In genomic region chr11:67465190-67465522, GRCh38 we compare ENCODE assay signal across 9 cellular contexts. TPM values are rescaled to one million over a fixed set of nuclear protein-coding genes. Genes with fewer than 3 reads are reported as not detected.
DNase-seq lines count a peak whose midpoint lies in the region; ATAC-seq and TF ChIP-seq lines count a peak whose summit lies in the region.
"Had no signal": no experiment of that assay in that cellular context is flagged by ENCODE, and none has a peak within 500 bp of the region (broad histone marks: within the 10 kb centered on the region; RNA-seq: fewer than 3 reads in every experiment).

No MANE protein-coding gene starts in this region.

- no peaks in the 10 kb centered on the region for H3K9me3 Mint-ChIP-seq in activated CD8-positive, alpha-beta T cell treated with anti-CD3 and anti-CD28 coated beads for 36 hours
- H3K9me3 Mint-ChIP-seq in stimulated activated effector memory CD8-positive, alpha-beta T cell treated with anti-CD3 and anti-CD28 coated beads, Interleukin-12 subunit alpha, Interleukin-12 subunit beta, amount 100 ng/mL, for 72 hours: no peaks in the 10 kb centered on the region

- H3K27ac ChIP-seq in HL-60 (replicated peaks): peak overlapping the region; percentile 84
- H3K27ac ChIP-seq in iPS DF 6.9 (ENCODE audit: low read length): no peak overlapping the region

- ATAC-seq in activated CD8-positive, alpha-beta T cell treated with anti-CD3 and anti-CD28 coated beads for 36 hours: no peak
- ATAC-seq in stimulated activated effector memory CD8-positive, alpha-beta T cell treated with anti-CD3 and anti-CD28 coated beads, Interleukin-12 subunit alpha, Interleukin-12 subunit beta, amount 100 ng/mL, for 72 hours: no peak

- intact Hi-C loops in activated CD8-positive, alpha-beta T cell treated with anti-CD3 and anti-CD28 coated beads for 36 hours (cut with micrococcal nuclease): no loop called here

- peaks cover 34% of the 10 kb centered on the region for H3K4me1 Mint-ChIP-seq in activated CD8-positive, alpha-beta T cell treated with anti-CD3 and anti-CD28 coated beads for 36 hours (ENCODE audit: low read depth)
- peaks cover 36% of the 10 kb centered on the region for H3K4me1 Mint-ChIP-seq in stimulated activated effector memory CD8-positive, alpha-beta T cell treated with anti-CD3 and anti-CD28 coated beads, Interleukin-12 subunit alpha, Interleukin-12 subunit beta, amount 100 ng/mL, for 72 hours

- no peaks in the 10 kb centered on the region for H3K36me3 ChIP-seq in iPS DF 6.9 (ENCODE audit: control insufficient read depth, insufficient read depth, low read length)
- no peaks in the 10 kb centered on the region for H3K36me3 ChIP-seq in MG63

- peaks cover 11% of the 10 kb centered on the region for H3K36me3 Mint-ChIP-seq in activated CD8-positive, alpha-beta T cell treated with anti-CD3 and anti-CD28 coated beads for 36 hours (ENCODE audit: low read depth)
- peaks cover 10% of the 10 kb centered on the region for H3K36me3 Mint-ChIP-seq in stimulated activated effector memory CD8-positive, alpha-beta T cell treated with anti-CD3 and anti-CD28 coated beads, Interleukin-12 subunit alpha, Interleukin-12 subunit beta, amount 100 ng/mL, for 72 hours

- H3K27me3 ChIP-seq in HL-60 (ENCODE audit: insufficient read depth, poor library complexity, severe bottlenecking) (no peaks in the 10 kb centered on the region), iPS DF 6.9 (ENCODE audit: control insufficient read depth, insufficient read depth, low read length) (no peaks in the 10 kb centered on the region), MG63 (no peaks in the 10 kb centered on the region)

- peak overlapping the region; percentile 88 for H3K4me3 Mint-ChIP-seq in activated CD8-positive, alpha-beta T cell treated with anti-CD3 and anti-CD28 coated beads for 36 hours
- H3K4me3 Mint-ChIP-seq in stimulated activated effector memory CD8-positive, alpha-beta T cell treated with anti-CD3 and anti-CD28 coated beads, Interleukin-12 subunit alpha, Interleukin-12 subunit beta, amount 100 ng/mL, for 72 hours: peak overlapping the region; percentile 84

- H3K9me3 ChIP-seq in iPS DF 6.9 (ENCODE audit: control insufficient read depth, insufficient read depth, low read length): no peaks in the 10 kb centered on the region
- H3K9me3 ChIP-seq in MG63: no peaks in the 10 kb centered on the region

- peak overlapping the region; percentile 93 for H3K27ac Mint-ChIP-seq in activated CD8-positive, alpha-beta T cell treated with anti-CD3 and anti-CD28 coated beads for 36 hours
- H3K27ac Mint-ChIP-seq in stimulated activated effector memory CD8-positive, alpha-beta T cell treated with anti-CD3 and anti-CD28 coated beads, Interleukin-12 subunit alpha, Interleukin-12 subunit beta, amount 100 ng/mL, for 72 hours: peak overlapping the region; percentile 94

- H3K27me3 Mint-ChIP-seq in activated CD8-positive, alpha-beta T cell treated with anti-CD3 and anti-CD28 coated beads for 36 hours: no peaks in the 10 kb centered on the region

- WGBS in iPS DF 6.9 (ENCODE audit: insufficient coverage, insufficient read length): no CpG with 5 or more reads among the region's 3 CpGs

- H3K4me3 ChIP-seq in HL-60 (replicated peaks; ENCODE audit: insufficient read depth, low read length) (peak overlapping the region; percentile 89), iPS DF 6.9 (ENCODE audit: low read length) (peak overlapping the region; percentile 90; the same call in 1 of the 2 replicates), MG63 (no peak overlapping the region)

- DNase-seq in HL-60 (ENCODE audit: low read depth in 1 of 2, low spot score in 1 of 2): no peak
- no peak for DNase-seq in activated CD8-positive, alpha-beta T cell treated with anti-CD3 and anti-CD28 coated beads for 36 hours
- DNase-seq in iPS DF 6.9 (ENCODE audit: low read depth, low spot score): no peak
- DNase-seq in stimulated activated effector memory CD8-positive, alpha-beta T cell treated with anti-CD3 and anti-CD28 coated beads, Interleukin-12 subunit alpha, Interleukin-12 subunit beta, amount 100 ng/mL, for 72 hours (ENCODE audit: low spot score in 2 of 2): no peak
- no peak for DNase-seq in stimulated activated CD4-positive, alpha-beta T cell treated with anti-CD3 and anti-CD28 coated beads, Interleukin-12 subunit alpha, Interleukin-12 subunit beta, amount 100 ng/mL, for 4 hours
- no peak for DNase-seq in MG63
- DNase-seq in AG08395 (ENCODE audit: low spot score): no peak

- POLR2A ChIA-PET in activated CD8-positive, alpha-beta T cell treated with anti-CD3 and anti-CD28 coated beads for 36 hours (lab: Charles Lee): interaction anchor here (0.7 to 7.2 kb wide), 15 partner anchors 12 to 120 kb away, joined by 3 to 83 read pairs (median 4); partner anchors contain the start of genes AIP, PPP1CA, PTPRCAP and RAD9A

- no peak for TF ChIP-seq CTCF in HL-60 (IDR thresholded peaks at IDR 0.05; ENCODE audit: insufficient read depth, low read length)
- TF ChIP-seq CTCF in activated CD8-positive, alpha-beta T cell treated with anti-CD3 and anti-CD28 coated beads for 36 hours (IDR thresholded peaks at IDR 0.05): no peak

- CTCF ChIA-PET in activated CD8-positive, alpha-beta T cell treated with anti-CD3 and anti-CD28 coated beads for 36 hours (lab: Charles Lee): interaction anchor here (0.5 to 1.7 kb wide), 3 partner anchors 13 to 114 kb away, joined by 3 to 8 read pairs (median 5); no protein-coding TSS in a partner anchor

- H3K4me1 ChIP-seq in iPS DF 6.9 (ENCODE audit: control insufficient read depth, insufficient read depth, low read length): no peaks in the 10 kb centered on the region; the same call in 1 of the 2 replicates

RNA-seq across cellular contexts. Expression of gene TMEM134, which starts 3.9 kb away (rescaled TPM):
- total RNA-seq in activated CD8-positive, alpha-beta T cell treated with anti-CD3 and anti-CD28 coated beads for 36 hours: 10 to 100 TPM; 56.0 to 59.2 TPM
- 39.4 and 44.2 TPM in 2 replicates for total RNA-seq in MG63 (2014; rRNA removed; shearing (Covaris generic); ENCODE audit: low replicate concordance)

RNA-seq across cellular contexts. Expression of gene CABP4, which starts 10.0 kb away (rescaled TPM):
- 1 to 10 TPM in 1 of 2 experiments, under 1 TPM in 1; 0.83 to 1.4 TPM for total RNA-seq in activated CD8-positive, alpha-beta T cell treated with anti-CD3 and anti-CD28 coated beads for 36 hours
- total RNA-seq in MG63 (2014; rRNA removed; shearing (Covaris generic); ENCODE audit: low replicate concordance): 0.26 and 3.0 TPM in 2 replicates

RNA-seq across cellular contexts. Expression of gene GPR152, which starts 12.6 kb away (rescaled TPM):
- not detected for total RNA-seq in activated CD8-positive, alpha-beta T cell treated with anti-CD3 and anti-CD28 coated beads for 36 hours
- not detected in 2 replicates for total RNA-seq in MG63 (2014; rRNA removed; shearing (Covaris generic); ENCODE audit: low replicate concordance)
- total RNA-seq: glomerular endothelial cell, LHCN-M2 had no signal

RNA-seq across cellular contexts. Expression of gene AIP, which starts 17.7 kb away (rescaled TPM):
- total RNA-seq in activated CD8-positive, alpha-beta T cell treated with anti-CD3 and anti-CD28 coated beads for 36 hours: 100 to 1,000 TPM; 145 to 146 TPM
- 85.1 and 122 TPM in 2 replicates for total RNA-seq in MG63 (2014; rRNA removed; shearing (Covaris generic); ENCODE audit: low replicate concordance)

RNA-seq across cellular contexts. Expression of gene CORO1B, which starts 21.9 kb away (rescaled TPM):
- 100 to 1,000 TPM; 254 to 276 TPM for total RNA-seq in activated CD8-positive, alpha-beta T cell treated with anti-CD3 and anti-CD28 coated beads for 36 hours
- 58.3 and 96.9 TPM in 2 replicates for total RNA-seq in MG63 (2014; rRNA removed; shearing (Covaris generic); ENCODE audit: low replicate concordance)
